20 cellular contexts compared by ENCODE assay signal in the genomic region with DNA sequence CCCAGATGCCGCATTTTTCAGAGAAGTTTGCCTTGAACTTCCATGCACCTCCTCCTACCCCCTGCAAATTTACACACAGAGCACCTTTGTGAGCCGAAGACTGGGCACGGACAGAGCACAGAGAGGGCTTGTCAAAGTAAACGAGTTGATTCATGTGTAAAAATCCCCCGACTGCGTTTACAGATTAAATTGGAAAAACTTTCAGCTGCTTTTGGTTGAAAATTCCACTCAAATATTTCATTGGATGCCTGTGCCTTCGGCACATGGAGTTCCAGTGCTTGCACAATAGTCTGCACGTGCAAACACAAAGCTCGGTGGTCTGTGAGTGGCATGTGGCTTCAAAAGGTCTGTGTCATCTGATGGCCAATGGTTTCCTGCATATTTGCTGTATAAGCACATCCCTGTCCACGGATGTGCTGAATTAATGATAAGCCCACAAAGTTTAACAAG.
DNase-seq lines count a peak whose midpoint lies in the region; ATAC-seq and TF ChIP-seq lines count a peak whose summit lies in the region.
"Had no signal": no experiment of that assay in that cellular context is flagged by ENCODE, and none has a peak within 500 bp of the region (broad histone marks: within the 10 kb centered on the region; RNA-seq: fewer than 3 reads in every experiment).

No MANE protein-coding gene starts in this region.

- H2BK20ac ChIP-seq in IMR-90 (ENCODE audit: low read depth, low read length), result no peak overlapping the region

- no peak for ATAC-seq in IMR-90 (ENCODE audit: low read depth)
- no peak for ATAC-seq in GM18517 (IDR thresholded peaks at IDR 0.05; ENCODE audit: unreplicated experiment)
- ATAC-seq: gastrocnemius medialis had no signal

- H3K14ac ChIP-seq in IMR-90 (replicated peaks; ENCODE audit: low read depth, low read length), result no peak overlapping the region

- H2AK5ac ChIP-seq in IMR-90 (ENCODE audit: low read depth, low read length), result no peak overlapping the region

- no peak overlapping the region for H2BK5ac ChIP-seq in IMR-90 (ENCODE audit: low read depth, low read length, poor library complexity, severe bottlenecking)

- H3K79me1 ChIP-seq in IMR-90 (ENCODE audit: low read depth in 1 of 2, low read length in 2 of 2), result no peaks in the 10 kb centered on the region

- H3K4me1 ChIP-seq in IMR-90 (ENCODE audit: control insufficient read depth, insufficient read depth, low read length) (no peaks in the 10 kb centered on the region), PC-9 (replicated peaks; ENCODE audit: insufficient read depth) (no peaks in the 10 kb centered on the region)
- H3K4me1 ChIP-seq: gastrocnemius medialis, left ventricle myocardium inferior, spleen, tibial artery had no signal

- H2AFZ ChIP-seq in IMR-90 (replicated peaks; ENCODE audit: low read length, poor library complexity), result no peak overlapping the region
- H2AFZ ChIP-seq in PC-9, result no peak overlapping the region

- no peak overlapping the region for H3K9ac ChIP-seq in IMR-90 (ENCODE audit: low read depth, low read length)

- in situ Hi-C loops in IMR-90 (cut with MboI; ENCODE audit: low sequenced_read_pairs), result no loop called here

- H3K9me2 ChIP-seq in PC-9 (ENCODE audit: insufficient read depth), result no peaks in the 10 kb centered on the region

- no peak overlapping the region for H4K5ac ChIP-seq in IMR-90 (ENCODE audit: low read depth, low read length)

- CTCF ChIA-PET in IMR-90 (lab: Yijun Ruan, JAX) (no interaction called here), PC-9 (lab: Charles Lee) (no interaction called here)

- 13% methylated on average over 1 of the region's 10 CpGs; no CpG with 5 or more reads in 1 of the 2 experiments for WGBS in IMR-90 (ENCODE audit: extremely low coverage in 2 of 2, insufficient read length in 1 of 2), 2 experiments

- H2BK15ac ChIP-seq in IMR-90 (ENCODE audit: low read depth, low read length), result no peak overlapping the region

- no peaks in the 10 kb centered on the region for H3F3A ChIP-seq in PC-9 (ENCODE audit: insufficient read depth, low read depth)

- TF ChIP-seq POLR2A in IMR-90 (IDR thresholded peaks at IDR 0.05; ENCODE audit: low read depth, low read length), result no peak

- POLR2A ChIA-PET in IMR-90 (lab: Charles Lee; ENCODE audit: unreplicated experiment), result no interaction called here
- POLR2A ChIA-PET in PC-9 (lab: Charles Lee; ENCODE audit: unreplicated experiment), result no interaction called here

- H3K23ac ChIP-seq in IMR-90 (ENCODE audit: low read depth, low read length), result no peak overlapping the region

- H3K4me3 ChIP-seq in IMR-90 (ENCODE audit: insufficient read depth, low read depth, low read length) (no peak overlapping the region), choroid plexus epithelial cell (ENCODE audit: low read depth, low read length) (no peak overlapping the region), PC-9 (no peak overlapping the region)
- H3K4me3 ChIP-seq: gastrocnemius medialis, left ventricle myocardium inferior, ovary, spleen, tibial artery had no signal

- H3K9me3 ChIP-seq in IMR-90 (ENCODE audit: control insufficient read depth, insufficient read depth, low read length) (no peaks in the 10 kb centered on the region), PC-9 (ENCODE audit: insufficient read depth, low read depth) (no peaks in the 10 kb centered on the region)
- H3K9me3 ChIP-seq: gastrocnemius medialis, left ventricle myocardium inferior, ovary, tibial artery had no signal

- no peak overlapping the region for H3K56ac ChIP-seq in IMR-90 (ENCODE audit: extremely low read depth, insufficient read depth, low read length)

- no peaks in the 10 kb centered on the region for H3K79me2 ChIP-seq in PC-9 (ENCODE audit: low read depth)

- no peak overlapping the region for H4K8ac ChIP-seq in IMR-90 (ENCODE audit: low read depth in 2 of 2, low read length in 2 of 2)

- BruUV-seq in IMR-90 (replicated peaks; lab: Mats Ljungman, UMichigan) (no TSS peak), PC-9 (replicated peaks; lab: Mats Ljungman, UMichigan) (no TSS peak)

- H2AK9ac ChIP-seq in IMR-90 (replicated peaks; ENCODE audit: low read depth, low read length, poor library complexity), result no peak overlapping the region

- no peak overlapping the region for H3K4ac ChIP-seq in IMR-90 (ENCODE audit: low read depth, low read length)

- no peak overlapping the region for H2BK120ac ChIP-seq in IMR-90 (ENCODE audit: low read depth, low read length)

- H4K91ac ChIP-seq in IMR-90 (ENCODE audit: insufficient read depth, low read depth, low read length), result no peak overlapping the region

- DNase-seq in Daoy (ENCODE audit: low read depth) (peak; percentile 25), IMR-90 (peak; percentile 33), choroid plexus epithelial cell (ENCODE audit: low read depth) (peak; percentile 24), myocyte (ENCODE audit: low read depth) (peak; percentile 6), PC-9 (no peak), anterior cingulate cortex (lab: John Stamatoyannopoulos, UW) (no peak)
- DNase-seq in central memory CD4-positive, alpha-beta T cell, result no peak
- DNase-seq: activated CD4-positive, CD25-positive, alpha-beta regulatory T cell; activated naive CD8-positive, alpha-beta T cell treated with anti-CD3 and anti-CD28 coated beads, Interleukin-2, amount 10 ng/mL, durations not matched to agents 7 days and 5 days; cerebellar nuclear complex; GF-D8; left ventricle myocardium inferior; NCI-H1436; NCI-H226; NK-92 treated with Interleukin-12 subunit alpha and Interleukin-12 subunit beta, amount 100 ng/mL, for 24 hours; ovary; spleen; tibial artery had no signal

- no peaks in the 10 kb centered on the region for H4K20me1 ChIP-seq in IMR-90 (ENCODE audit: insufficient read depth, low read length)
- H4K20me1 ChIP-seq in PC-9 (ENCODE audit: insufficient read depth), result no peaks in the 10 kb centered on the region

- H3K27me3 ChIP-seq in IMR-90 (ENCODE audit: control insufficient read depth, insufficient read depth, low read length), result peaks cover 31% of the 10 kb centered on the region
- peaks cover 11% of the 10 kb centered on the region for H3K27me3 ChIP-seq in PC-9 (ENCODE audit: insufficient read depth, low read depth)
- H3K27me3 ChIP-seq: ovary had no signal

- dilution Hi-C loops in IMR-90 (cut with HindIII; ENCODE audit: low sequenced_read_pairs, unreplicated experiment), result no loop called here

- H3K27ac ChIP-seq in IMR-90 (ENCODE audit: insufficient read depth, low read length) (no peak overlapping the region), PC-9 (no peak overlapping the region)
- H3K27ac ChIP-seq: gastrocnemius medialis, left ventricle myocardium inferior, ovary, spleen, tibial artery had no signal

- H3K36me3 ChIP-seq in IMR-90 (ENCODE audit: control insufficient read depth, insufficient read depth, low read length), result no peaks in the 10 kb centered on the region
- no peaks in the 10 kb centered on the region for H3K36me3 ChIP-seq in PC-9 (ENCODE audit: low read depth)
- H3K36me3 ChIP-seq: gastrocnemius medialis, left ventricle myocardium inferior, ovary, spleen, tibial artery had no signal

- TF ChIP-seq CTCF in IMR-90 (conservative IDR thresholded peaks at IDR 0.05; ENCODE audit: low read depth, low read length) (no peak), choroid plexus epithelial cell (conservative IDR thresholded peaks at IDR 0.05; ENCODE audit: low read depth, low read length) (no peak), PC-9 (conservative IDR thresholded peaks at IDR 0.05) (no peak)

- H3K18ac ChIP-seq in IMR-90 (ENCODE audit: low read depth, low read length), result no peak overlapping the region

- H3K9me1 ChIP-seq in IMR-90 (ENCODE audit: insufficient read depth, low read length), result no peaks in the 10 kb centered on the region

- intact Hi-C loops in IMR-90 (cut with micrococcal nuclease), result no loop called here
- intact Hi-C loops in PC-9 (cut with micrococcal nuclease; ENCODE audit: unreplicated experiment), result no loop called here

- TF ChIP-seq RAD21 in IMR-90 (IDR thresholded peaks at IDR 0.05; ENCODE audit: low read length), result no peak

- H3K4me2 ChIP-seq in IMR-90 (ENCODE audit: low read depth, low read length) (peak overlapping the region; percentile 3; the same call in 1 of the 2 replicates), PC-9 (no peak overlapping the region)

TF ChIP-seq in IMR-90, 13 proteins besides CTCF, POLR2A, EP300 and RAD21:
- no peak for TF ChIP-seq NFE2L2 (IDR thresholded peaks at IDR 0.05; ENCODE audit: low read depth, low read length)
- TF ChIP-seq RFX5 (IDR thresholded peaks at IDR 0.05; ENCODE audit: low read depth, low read length), result no peak
- peak; percentile 33; the same call in 1 of the 2 replicates for TF ChIP-seq MAFK (IDR thresholded peaks at IDR 0.05; ENCODE audit: low read depth, low read length)
- TF ChIP-seq SMC3 (IDR thresholded peaks at IDR 0.05; ENCODE audit: low read depth, low read length), result no peak
- peak; percentile 61; the same call in 1 of the 2 replicates for TF ChIP-seq BHLHE40 (IDR thresholded peaks at IDR 0.05; ENCODE audit: low read depth, low read length)
- no peak for TF ChIP-seq ELK1 (IDR thresholded peaks at IDR 0.05; ENCODE audit: borderline replicate concordance, low read depth, low read length)
- TF ChIP-seq CEBPB (IDR thresholded peaks at IDR 0.05; ENCODE audit: low read depth, low read length), result peak; percentile 69; the same call in 1 of the 2 replicates
- TF ChIP-seq FOS (IDR thresholded peaks at IDR 0.05; ENCODE audit: low read depth, low read length), result no peak

Comparison
In these comparisons a context has a peak if more than half of its experiments do, and no peak if none do; other contexts are left out.
1. DNase-seq: peak in Daoy (single experiment), IMR-90 (single experiment), choroid plexus epithelial cell (single experiment) and myocyte (single experiment); none in PC-9 (0 of 2), central memory CD4-positive, alpha-beta T cell (single experiment) and anterior cingulate cortex (0 of 58).